Comparison of ENCODE assay signal across 25 cellular contexts in genomic region chr20:40770564-40771307, GRCh38.
A peak's percentile ranks its signal among the peaks of the same experiment; 100 is the strongest.
DNase-seq lines count a peak whose midpoint lies in the region; ATAC-seq and TF ChIP-seq lines count a peak whose summit lies in the region.
"Had no signal": no experiment of that assay in that cellular context is flagged by ENCODE, and none has a peak within 500 bp of the region (broad histone marks: within the 10 kb centered on the region; RNA-seq: fewer than 3 reads in every experiment).

No MANE protein-coding gene starts in this region.

- TF ChIP-seq CTCF in right atrium auricular region (IDR thresholded peaks at IDR 0.05) (no peak), esophagus muscularis mucosa (IDR thresholded peaks at IDR 0.05) (no peak)

- H3F3A ChIP-seq in GM23248 (ENCODE audit: insufficient read depth) = no peaks in the 10 kb centered on the region

- TF ChIP-seq EP300 in esophagus muscularis mucosa (IDR thresholded peaks at IDR 0.05) = no peak

- H3K36me3 ChIP-seq in right atrium auricular region = no peaks in the 10 kb centered on the region
- H3K36me3 ChIP-seq in neuronal stem cell (replicated peaks in 1 of 2; ENCODE audit: control insufficient read depth in 2 of 2, insufficient read depth in 2 of 2, low read length in 2 of 2) = no peaks in the 10 kb centered on the region
- no peaks in the 10 kb centered on the region for H3K36me3 ChIP-seq in GM23248 (ENCODE audit: low read depth)
- H3K36me3 ChIP-seq in esophagus muscularis mucosa = no peaks in the 10 kb centered on the region
- H3K36me3 ChIP-seq: thoracic aorta had no signal

- DNase-seq in Right ventricle myocardium inferior (ENCODE audit: missing footprints) (no peak), right atrium auricular region (ENCODE audit: low spot score) (no peak), head of caudate nucleus (peak in 26 of 42 donors; percentile 8 to 69 (median 34)), neuronal stem cell (ENCODE audit: low spot score) (no peak), GM23248 (no peak), esophagus muscularis mucosa (ENCODE audit: extremely low spot score) (no peak), erythroblast (lab: John Stamatoyannopoulos, UW) (no peak)
- DNase-seq: activated CD4-positive, alpha-beta T cell treated with anti-CD3 and anti-CD28 coated beads for 36 hours; DMS79; foreskin fibroblast; kidney; mesendoderm; naive B cell; NCI-H1048; NCI-H1930; NCI-H345; PC-3; stimulated activated CD4-positive, alpha-beta T cell treated with anti-CD3 and anti-CD28 coated beads, Interleukin-1b, Interleukin-23, amount 100 ng/mL, for 48 hours; stimulated activated naive B cell treated with anti-CD40 and anti-IgM and Interleukin-4, amounts not matched to agents 10 μg/mL and 1 μg/mL and 100 μg/mL, for 72 hours; T-cell had no signal

- H2BK120ac ChIP-seq in neuronal stem cell (ENCODE audit: low read depth, low read length) = peak overlapping the region; percentile 84

- peak overlapping the region; percentile 69 for H3K18ac ChIP-seq in neuronal stem cell (ENCODE audit: low read length)

- intact Hi-C loops in Right ventricle myocardium inferior (cut with DNase I) = no loop called here
- intact Hi-C loops in head of caudate nucleus (cut with DNase I) = no loop called here
- intact Hi-C loops in esophagus muscularis mucosa (cut with DNase I) = no loop called here

- H4K20me1 ChIP-seq in GM23248 (ENCODE audit: insufficient read depth) = no peaks in the 10 kb centered on the region

- WGBS in neuronal stem cell (ENCODE audit: extremely low coverage in 2 of 2, insufficient read length in 2 of 2, insufficient replicate concordance in 1 of 2), 2 donors = no CpG with 5 or more reads among the region's 13 CpGs
- WGBS in GM23248 (ENCODE audit: low coverage in 1 of 2, low lambda C conversion rate in 2 of 2, missing lambda C conversion rate in 2 of 2), 2 experiments = 27 to 34% methylated on average over 13 of the region's 13 CpGs
- WGBS in esophagus muscularis mucosa = 75% methylated on average over 12 of the region's 13 CpGs

- H3K27me3 ChIP-seq in right atrium auricular region (no peaks in the 10 kb centered on the region), neuronal stem cell (ENCODE audit: control insufficient read depth in 3 of 3, insufficient read depth in 3 of 3, low read depth in 1 of 3, low read length in 3 of 3) (peaks cover 0 to 5% (median 0%) of the 10 kb centered on the region in 3 experiments), GM23248 (replicated peaks; ENCODE audit: insufficient read depth) (0 out of 2 replicates have a peak, but pooled peaks cover 6% of the 10 kb centered on the region), esophagus muscularis mucosa (peaks cover 0 to 6% (median 0%) of the 10 kb centered on the region in 4 donors)

- in situ Hi-C loops in GM23248 (cut with MboI) = no loop called here

- H2AFZ ChIP-seq in neuronal stem cell (ENCODE audit: low read length) = no peak overlapping the region
- no peak overlapping the region for H2AFZ ChIP-seq in GM23248

- H3K14ac ChIP-seq in neuronal stem cell (ENCODE audit: low read length) = no peak overlapping the region

- no peaks in the 10 kb centered on the region for H3K79me1 ChIP-seq in neuronal stem cell (ENCODE audit: low read depth, low read length)

- no peak overlapping the region for H2BK12ac ChIP-seq in neuronal stem cell (ENCODE audit: low read length)

- no peak overlapping the region for H2BK5ac ChIP-seq in neuronal stem cell (ENCODE audit: low read length)

- peak overlapping the region; percentile 35 for H3K23ac ChIP-seq in neuronal stem cell (ENCODE audit: low read depth, low read length, poor library complexity)

- H3K9me2 ChIP-seq in GM23248 (ENCODE audit: insufficient read depth) = no peaks in the 10 kb centered on the region

- H3K79me2 ChIP-seq in GM23248 (ENCODE audit: insufficient read depth) = no peaks in the 10 kb centered on the region

- ATAC-seq in Right ventricle myocardium inferior (peak; percentile 68), GM18519 (IDR thresholded peaks at IDR 0.05; ENCODE audit: low FRiP score, unreplicated experiment) (no peak)
- ATAC-seq: activated CD4-positive, alpha-beta T cell treated with anti-CD3 and anti-CD28 coated beads for 36 hours; activated naive CD4-positive, alpha-beta T cell treated with anti-CD3 and anti-CD28 coated beads, Interleukin-2, amount 50 U/mL, for 72 hours; activated T-helper 17 cell treated with anti-CD3 and anti-CD28 coated beads, Interleukin-2, amount 50 U/mL, for 72 hours; PC-3; stimulated activated naive B cell treated with anti-CD40 and anti-IgM and Interleukin-4, amounts not matched to agents 10 μg/mL and 1 μg/mL and 100 μg/mL, for 72 hours; T-cell had no signal

- H3K4me1 ChIP-seq in right atrium auricular region (no peaks in the 10 kb centered on the region), neuronal stem cell (ENCODE audit: control insufficient read depth in 2 of 2, insufficient read depth in 1 of 2, low read depth in 1 of 2, low read length in 2 of 2) (peaks cover 0 to 3% of the 10 kb centered on the region in 2 donors), GM23248 (ENCODE audit: insufficient read depth) (no peaks in the 10 kb centered on the region), esophagus muscularis mucosa (peaks cover 0 to 3% (median 0%) of the 10 kb centered on the region in 4 donors)

- peak overlapping the region; percentile 74 for H2AK5ac ChIP-seq in neuronal stem cell (ENCODE audit: low read depth, low read length)

- peak overlapping the region; percentile 74 for H4K8ac ChIP-seq in neuronal stem cell (ENCODE audit: low read depth, low read length)

- H3K9ac ChIP-seq in neuronal stem cell (ENCODE audit: low read depth, low read length, poor library complexity) = no peak overlapping the region
- H3K9ac ChIP-seq in GM23248 = no peak overlapping the region

- peak overlapping the region; percentile 37 for H3K4ac ChIP-seq in neuronal stem cell (ENCODE audit: low read length)

- H2BK15ac ChIP-seq in neuronal stem cell (ENCODE audit: low read length) = peak overlapping the region; percentile 64

- H3K4me3 ChIP-seq in right atrium auricular region = no peak overlapping the region
- H3K4me3 ChIP-seq in neuronal stem cell (ENCODE audit: low read length in 2 of 2) = no peak overlapping the region
- H3K4me3 ChIP-seq in GM23248 = no peak overlapping the region
- H3K4me3 ChIP-seq in esophagus muscularis mucosa = no peak overlapping the region
- H3K4me3 ChIP-seq: thoracic aorta had no signal

- H3K27ac ChIP-seq in right atrium auricular region (no peak overlapping the region), neuronal stem cell (replicated peaks; ENCODE audit: low read length) (no peak overlapping the region), GM23248 (no peak overlapping the region), esophagus muscularis mucosa (replicated peaks in 1 of 4) (no peak overlapping the region)
- H3K27ac ChIP-seq: epithelial cell of prostate, thoracic aorta had no signal

- peak overlapping the region; percentile 54 for H4K91ac ChIP-seq in neuronal stem cell (ENCODE audit: low read depth, low read length, poor library complexity)

- no peak overlapping the region for H3K4me2 ChIP-seq in neuronal stem cell (ENCODE audit: insufficient read depth, low read length, poor library complexity, severe bottlenecking)
- no peak overlapping the region for H3K4me2 ChIP-seq in GM23248 (ENCODE audit: unreplicated experiment)

- no peak for TF ChIP-seq POLR2A in esophagus muscularis mucosa (IDR thresholded peaks at IDR 0.05; ENCODE audit: low read depth)
- TF ChIP-seq POLR2A in erythroblast (IDR thresholded peaks at IDR 0.05; ENCODE audit: low read length) = no peak

- H3K9me3 ChIP-seq in right atrium auricular region (no peaks in the 10 kb centered on the region), neuronal stem cell (replicated peaks in 1 of 2; ENCODE audit: control insufficient read depth in 2 of 2, insufficient read depth in 1 of 2, low read depth in 1 of 2, low read length in 2 of 2) (no peaks in the 10 kb centered on the region), GM23248 (ENCODE audit: low read depth) (no peaks in the 10 kb centered on the region), esophagus muscularis mucosa (no peaks in the 10 kb centered on the region)
- H3K9me3 ChIP-seq: thoracic aorta had no signal

Comparison
In these comparisons a context has a peak if more than half of its experiments do, and no peak if none do; other contexts are left out.
1. DNase-seq: peak in head of caudate nucleus (26 of 42); none in Right ventricle myocardium inferior (single experiment), right atrium auricular region (single experiment), neuronal stem cell (single experiment), GM23248 (single experiment), esophagus muscularis mucosa (single experiment) and erythroblast (0 of 2).